In the genomic region with DNA sequence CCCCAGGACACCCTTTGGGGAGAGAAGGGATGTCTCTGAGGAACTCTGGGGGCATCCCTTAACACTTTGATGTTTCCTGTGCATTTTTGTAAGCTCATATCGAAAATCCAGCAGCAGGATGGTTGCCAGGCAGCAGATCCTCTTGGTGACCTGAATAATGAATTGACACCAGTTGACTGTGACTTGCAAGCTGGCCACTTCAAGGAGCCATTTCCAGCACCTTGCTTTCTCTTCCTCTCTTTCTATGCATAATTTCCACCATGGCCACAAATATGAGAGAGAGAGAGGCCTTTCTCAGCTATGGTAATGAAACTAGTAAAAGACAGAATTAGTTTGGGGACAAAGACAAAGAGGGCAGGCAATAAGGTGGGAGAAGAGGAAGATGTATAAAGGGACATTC, we compare ENCODE assay signal across 20 cellular contexts.
DNase-seq lines count a peak whose midpoint lies in the region; ATAC-seq and TF ChIP-seq lines count a peak whose summit lies in the region.
"Had no signal": no experiment of that assay in that cellular context is flagged by ENCODE, and none has a peak within 500 bp of the region (broad histone marks: within the 10 kb centered on the region; RNA-seq: fewer than 3 reads in every experiment).

No MANE protein-coding gene starts in this region.

- TF ChIP-seq CTCF in transverse colon (IDR thresholded peaks at IDR 0.05), result no peak

- H3K27ac ChIP-seq in muscle layer of colon (ENCODE audit: low read depth, low read length) (peak overlapping the region; percentile 86), transverse colon (peak overlapping the region in 3 of 4 donors; percentile 63 to 86 (median 68))
- H3K27ac ChIP-seq: SJCRH30 had no signal

- H3K4me1 ChIP-seq in muscle layer of colon (ENCODE audit: insufficient read depth, low read length) (peaks cover 97% of the 10 kb centered on the region), transverse colon (peaks cover 20 to 36% (median 30%) of the 10 kb centered on the region in 4 donors)
- H3K4me1 ChIP-seq: SJCRH30 had no signal

- H3K27me3 ChIP-seq in muscle layer of colon (ENCODE audit: control insufficient read depth in 1 of 2, insufficient read depth in 2 of 2, low read length in 2 of 2) (no peaks in the 10 kb centered on the region), transverse colon (no peaks in the 10 kb centered on the region)
- H3K27me3 ChIP-seq: Peyer's patch, SJCRH30 had no signal

- intact Hi-C loops in transverse colon (cut with DNase I; ENCODE audit: low total_unique reads), result no loop called here

- H3K4me3 ChIP-seq in muscle layer of colon (ENCODE audit: low read depth in 1 of 2, low read length in 2 of 2), result no peak overlapping the region
- H3K4me3 ChIP-seq in transverse colon, result no peak overlapping the region
- H3K4me3 ChIP-seq: GM23338, Peyer's patch, SJCRH30 had no signal

- 87% methylated on average over 1 of the region's 1 CpG; no CpG with 5 or more reads in 1 of the 2 donors for WGBS in transverse colon (ENCODE audit: low coverage in 1 of 2), 2 donors

- peak; percentile 56 for ATAC-seq in HG02610 (IDR thresholded peaks at IDR 0.05; ENCODE audit: unreplicated experiment)
- ATAC-seq: GM23338, T-cell had no signal

- DNase-seq in NCI-H748 (lab: John Stamatoyannopoulos, UW; ENCODE audit: unreplicated experiment) (peak; percentile 20), NCI-H748 treated with DMSO at 0.1 percent for 48 hours (lab: John Stamatoyannopoulos, UW) (no peak), transverse colon (no peak), NCI-H2196 (lab: John Stamatoyannopoulos, UW; ENCODE audit: unreplicated experiment) (no peak), iPS-NIHi7 (ENCODE audit: extremely low spot score) (no peak)
- no peak for DNase-seq in activated naive CD4-positive, alpha-beta T cell (lab: John Stamatoyannopoulos, UW)
- DNase-seq: DND-41, HCEC 1CT, KG1, NCI-H1105, NCI-H146, NCI-H2029, NCI-H510A, NCI-H774, Peyer's patch, SJCRH30, T-cell had no signal

- no peak overlapping the region for H3K9ac ChIP-seq in muscle layer of colon (ENCODE audit: low read length)

- in situ Hi-C loops in transverse colon (cut with MboI; ENCODE audit: low pct_ligation_motif_present in 1 of 4, low pct_unique_long_range_greater_than_20kb in 1 of 4, low sequenced_read_pairs in 3 of 4), result loop anchor here in 3 of 4 donors (10.0 kb wide), 2 partner anchors 111 to 151 kb away; no protein-coding TSS in a partner anchor

- H3K36me3 ChIP-seq in muscle layer of colon (ENCODE audit: insufficient read depth, low read length), result peaks cover 33% of the 10 kb centered on the region
- no peaks in the 10 kb centered on the region for H3K36me3 ChIP-seq in transverse colon
- H3K36me3 ChIP-seq: Peyer's patch, SJCRH30 had no signal

- no peak for TF ChIP-seq POLR2A in transverse colon (IDR thresholded peaks at IDR 0.05)

- no peak for TF ChIP-seq EP300 in transverse colon (IDR thresholded peaks at IDR 0.05; ENCODE audit: low read depth)

- H3K9me3 ChIP-seq in muscle layer of colon (ENCODE audit: low read length) (no peaks in the 10 kb centered on the region), transverse colon (no peaks in the 10 kb centered on the region)
- H3K9me3 ChIP-seq: Peyer's patch, SJCRH30 had no signal
